ENCODE assay signal across 2 cellular contexts in the genomic region with DNA sequence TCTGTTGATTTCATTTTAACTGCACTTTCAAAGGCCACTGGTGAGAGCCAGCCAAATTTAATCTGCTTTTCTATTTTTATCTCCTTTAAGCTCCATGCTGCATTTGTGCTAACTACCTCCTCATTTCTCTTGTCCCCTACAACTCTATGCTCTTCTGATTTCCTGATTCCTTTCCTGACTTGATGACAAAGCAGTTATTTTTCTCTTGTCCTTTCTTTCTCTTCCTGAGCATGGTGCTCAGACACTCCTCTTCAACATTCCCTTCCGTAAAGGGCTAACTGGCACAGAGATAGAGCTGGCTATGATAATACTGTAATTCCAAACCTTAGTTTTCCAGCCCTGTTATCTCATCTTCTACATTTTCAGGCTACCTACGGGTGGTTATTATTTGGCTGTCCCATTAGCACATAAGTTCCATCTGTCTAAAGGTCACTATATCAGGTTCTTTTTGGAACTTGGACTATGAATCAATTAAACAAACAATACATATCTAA.
TF ChIP-seq lines count a peak whose summit lies in the region.

No MANE protein-coding gene starts in this region.

TF ChIP-seq in liver, 16 proteins besides CTCF, POLR2A, EP300 and RAD21 (continued from another document):
- TF ChIP-seq HNF4G (IDR thresholded peaks at IDR 0.05) (peak; percentile 87), FOXA2 (IDR thresholded peaks at IDR 0.05) (no peak), NR2F2 (IDR thresholded peaks at IDR 0.05) (no peak), FOXA1 (IDR thresholded peaks at IDR 0.05) (no peak), JUND (IDR thresholded peaks at IDR 0.05) (peak; percentile 60 to 70), HNF4A (conservative IDR thresholded peaks at IDR 0.05) (peak; percentile 96 to 97), YY1 (IDR thresholded peaks at IDR 0.05) (peak; percentile 56), EGR1 (IDR thresholded peaks at IDR 0.05; ENCODE audit: low read depth in 2 of 2) (peak in 1 of 2 donors; percentile 26), RXRA (IDR thresholded peaks at IDR 0.05) (peak; percentile 51 to 56), SP1 (IDR thresholded peaks at IDR 0.05) (peak; percentile 92)
- TF ChIP-seq, protein P1, sequence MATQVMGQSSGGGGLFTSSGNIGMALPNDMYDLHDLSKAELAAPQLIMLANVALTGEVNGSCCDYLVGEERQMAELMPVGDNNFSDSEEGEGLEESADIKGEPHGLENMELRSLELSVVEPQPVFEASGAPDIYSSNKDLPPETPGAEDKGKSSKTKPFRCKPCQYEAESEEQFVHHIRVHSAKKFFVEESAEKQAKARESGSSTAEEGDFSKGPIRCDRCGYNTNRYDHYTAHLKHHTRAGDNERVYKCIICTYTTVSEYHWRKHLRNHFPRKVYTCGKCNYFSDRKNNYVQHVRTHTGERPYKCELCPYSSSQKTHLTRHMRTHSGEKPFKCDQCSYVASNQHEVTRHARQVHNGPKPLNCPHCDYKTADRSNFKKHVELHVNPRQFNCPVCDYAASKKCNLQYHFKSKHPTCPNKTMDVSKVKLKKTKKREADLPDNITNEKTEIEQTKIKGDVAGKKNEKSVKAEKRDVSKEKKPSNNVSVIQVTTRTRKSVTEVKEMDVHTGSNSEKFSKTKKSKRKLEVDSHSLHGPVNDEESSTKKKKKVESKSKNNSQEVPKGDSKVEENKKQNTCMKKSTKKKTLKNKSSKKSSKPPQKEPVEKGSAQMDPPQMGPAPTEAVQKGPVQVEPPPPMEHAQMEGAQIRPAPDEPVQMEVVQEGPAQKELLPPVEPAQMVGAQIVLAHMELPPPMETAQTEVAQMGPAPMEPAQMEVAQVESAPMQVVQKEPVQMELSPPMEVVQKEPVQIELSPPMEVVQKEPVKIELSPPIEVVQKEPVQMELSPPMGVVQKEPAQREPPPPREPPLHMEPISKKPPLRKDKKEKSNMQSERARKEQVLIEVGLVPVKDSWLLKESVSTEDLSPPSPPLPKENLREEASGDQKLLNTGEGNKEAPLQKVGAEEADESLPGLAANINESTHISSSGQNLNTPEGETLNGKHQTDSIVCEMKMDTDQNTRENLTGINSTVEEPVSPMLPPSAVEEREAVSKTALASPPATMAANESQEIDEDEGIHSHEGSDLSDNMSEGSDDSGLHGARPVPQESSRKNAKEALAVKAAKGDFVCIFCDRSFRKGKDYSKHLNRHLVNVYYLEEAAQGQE (IDR thresholded peaks at IDR 0.05), result peak; percentile 22
- TF ChIP-seq, protein P2, sequence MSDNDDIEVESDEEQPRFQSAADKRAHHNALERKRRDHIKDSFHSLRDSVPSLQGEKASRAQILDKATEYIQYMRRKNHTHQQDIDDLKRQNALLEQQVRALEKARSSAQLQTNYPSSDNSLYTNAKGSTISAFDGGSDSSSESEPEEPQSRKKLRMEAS (IDR thresholded peaks at IDR 0.05), result no peak
- TF ChIP-seq, protein P3, sequence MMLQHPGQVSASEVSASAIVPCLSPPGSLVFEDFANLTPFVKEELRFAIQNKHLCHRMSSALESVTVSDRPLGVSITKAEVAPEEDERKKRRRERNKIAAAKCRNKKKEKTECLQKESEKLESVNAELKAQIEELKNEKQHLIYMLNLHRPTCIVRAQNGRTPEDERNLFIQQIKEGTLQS (IDR thresholded peaks at IDR 0.05), result peak; percentile 38
- TF ChIP-seq, protein P4, sequence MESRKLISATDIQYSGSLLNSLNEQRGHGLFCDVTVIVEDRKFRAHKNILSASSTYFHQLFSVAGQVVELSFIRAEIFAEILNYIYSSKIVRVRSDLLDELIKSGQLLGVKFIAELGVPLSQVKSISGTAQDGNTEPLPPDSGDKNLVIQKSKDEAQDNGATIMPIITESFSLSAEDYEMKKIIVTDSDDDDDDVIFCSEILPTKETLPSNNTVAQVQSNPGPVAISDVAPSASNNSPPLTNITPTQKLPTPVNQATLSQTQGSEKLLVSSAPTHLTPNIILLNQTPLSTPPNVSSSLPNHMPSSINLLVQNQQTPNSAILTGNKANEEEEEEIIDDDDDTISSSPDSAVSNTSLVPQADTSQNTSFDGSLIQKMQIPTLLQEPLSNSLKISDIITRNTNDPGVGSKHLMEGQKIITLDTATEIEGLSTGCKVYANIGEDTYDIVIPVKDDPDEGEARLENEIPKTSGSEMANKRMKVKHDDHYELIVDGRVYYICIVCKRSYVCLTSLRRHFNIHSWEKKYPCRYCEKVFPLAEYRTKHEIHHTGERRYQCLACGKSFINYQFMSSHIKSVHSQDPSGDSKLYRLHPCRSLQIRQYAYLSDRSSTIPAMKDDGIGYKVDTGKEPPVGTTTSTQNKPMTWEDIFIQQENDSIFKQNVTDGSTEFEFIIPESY (IDR thresholded peaks at IDR 0.05), result no peak
TF ChIP-seq in liver: peak in this region for 9.

TF ChIP-seq in HepG2, 621 proteins besides CTCF, POLR2A, EP300 and RAD21 (continued from another document):
- TF ChIP-seq, protein P5, sequence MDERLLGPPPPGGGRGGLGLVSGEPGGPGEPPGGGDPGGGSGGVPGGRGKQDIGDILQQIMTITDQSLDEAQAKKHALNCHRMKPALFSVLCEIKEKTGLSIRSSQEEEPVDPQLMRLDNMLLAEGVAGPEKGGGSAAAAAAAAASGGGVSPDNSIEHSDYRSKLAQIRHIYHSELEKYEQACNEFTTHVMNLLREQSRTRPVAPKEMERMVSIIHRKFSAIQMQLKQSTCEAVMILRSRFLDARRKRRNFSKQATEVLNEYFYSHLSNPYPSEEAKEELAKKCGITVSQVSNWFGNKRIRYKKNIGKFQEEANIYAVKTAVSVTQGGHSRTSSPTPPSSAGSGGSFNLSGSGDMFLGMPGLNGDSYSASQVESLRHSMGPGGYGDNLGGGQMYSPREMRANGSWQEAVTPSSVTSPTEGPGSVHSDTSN (CRISPR knock-in tag; IDR thresholded peaks at IDR 0.05), result no peak
- TF ChIP-seq ZNF296 (CRISPR knock-in tag; conservative IDR thresholded peaks at IDR 0.05) (no peak), HMG20A (CRISPR knock-in tag; IDR thresholded peaks at IDR 0.05; ENCODE audit: borderline replicate concordance) (no peak)
- TF ChIP-seq, protein P6, sequence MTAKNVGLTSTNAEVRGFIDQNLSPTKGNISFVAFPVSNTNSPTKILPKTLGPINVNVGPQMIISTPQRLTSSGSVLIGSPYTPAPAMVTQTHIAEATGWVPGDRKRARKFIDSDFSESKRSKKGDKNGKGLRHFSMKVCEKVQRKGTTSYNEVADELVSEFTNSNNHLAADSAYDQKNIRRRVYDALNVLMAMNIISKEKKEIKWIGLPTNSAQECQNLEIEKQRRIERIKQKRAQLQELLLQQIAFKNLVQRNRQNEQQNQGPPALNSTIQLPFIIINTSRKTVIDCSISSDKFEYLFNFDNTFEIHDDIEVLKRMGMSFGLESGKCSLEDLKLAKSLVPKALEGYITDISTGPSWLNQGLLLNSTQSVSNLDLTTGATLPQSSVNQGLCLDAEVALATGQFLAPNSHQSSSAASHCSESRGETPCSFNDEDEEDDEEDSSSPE (CRISPR knock-in tag; IDR thresholded peaks at IDR 0.05), result no peak
